8 cellular contexts compared by ENCODE assay signal in the genomic region with DNA sequence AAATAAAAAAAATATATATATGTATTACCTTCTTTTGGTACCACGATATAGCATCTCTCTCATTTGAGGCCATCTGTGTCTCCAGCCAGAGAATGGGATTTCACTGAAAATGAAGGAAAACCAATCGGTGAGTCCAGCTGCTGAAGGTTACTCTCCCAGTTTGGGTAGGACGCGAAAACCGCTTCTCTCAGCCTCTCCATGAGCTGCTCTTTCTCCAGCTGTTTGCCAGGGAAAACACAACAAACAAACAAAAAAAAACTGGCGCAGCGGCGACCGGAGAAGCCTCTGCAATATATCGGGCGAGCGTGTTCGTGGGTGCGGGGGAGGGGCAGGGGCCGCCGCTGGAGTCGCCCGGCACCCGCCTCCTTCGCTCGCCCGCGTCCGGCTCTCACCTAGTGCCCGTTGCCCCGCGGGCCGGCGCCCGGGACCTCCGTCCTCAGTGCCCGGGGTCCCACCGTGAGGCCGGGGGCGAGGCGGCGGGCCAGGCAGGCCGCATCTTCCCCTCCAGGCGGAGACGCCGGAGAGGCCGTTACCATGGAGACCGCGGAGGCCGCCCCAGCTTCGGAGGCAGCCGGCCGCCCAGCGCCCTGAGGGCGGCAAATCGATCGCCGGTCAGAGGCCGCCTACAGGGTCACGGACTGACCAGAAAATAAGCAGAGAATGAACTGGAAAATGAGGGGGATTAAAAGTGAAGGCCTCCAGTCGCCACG. TPM values are rescaled to one million over a fixed set of nuclear protein-coding genes. Genes with fewer than 3 reads are reported as not detected.
DNase-seq lines count a peak whose midpoint lies in the region.

No MANE protein-coding gene starts in this region.

- H3K36me3 ChIP-seq in GM23248 (ENCODE audit: low read depth): 0 out of 2 replicates have a peak, but pooled peaks cover 13% of the 10 kb centered on the region

- no peaks in the 10 kb centered on the region for H3K9me2 ChIP-seq in GM23248 (ENCODE audit: insufficient read depth)

- H3K9ac ChIP-seq in GM23248: peak overlapping the region; percentile 93

- peak overlapping the region; percentile 92 for H3K27ac ChIP-seq in GM23248

- peak overlapping the region; percentile 86 for H3K4me2 ChIP-seq in GM23248 (ENCODE audit: unreplicated experiment)

- no peaks in the 10 kb centered on the region for H4K20me1 ChIP-seq in GM23248 (ENCODE audit: insufficient read depth)

- no peaks in the 10 kb centered on the region for H3K27me3 ChIP-seq in GM23248 (replicated peaks; ENCODE audit: insufficient read depth)

- in situ Hi-C loops in GM23248 (cut with MboI): no loop called here

- peak overlapping the region; percentile 94 for H3K4me3 ChIP-seq in GM23248

- peaks cover 22% of the 10 kb centered on the region; the same call in 1 of the 2 replicates for H3F3A ChIP-seq in GM23248 (ENCODE audit: insufficient read depth)

- WGBS in GM23248 (ENCODE audit: low coverage in 1 of 2, low lambda C conversion rate in 2 of 2, missing lambda C conversion rate in 2 of 2), 2 experiments: 1% methylated on average over 42 to 46 of the region's 57 CpGs

- H2AFZ ChIP-seq in GM23248: peak overlapping the region; percentile 95

- DNase-seq in GM03348 (ENCODE audit: low spot score): peak; percentile 81
- DNase-seq in GM23248: peak; percentile 77
- peak; percentile 44 for DNase-seq in LHCN-M2 (ENCODE audit: low read depth)
- peak; percentile 25 to 72 (median 57) for DNase-seq in T-helper 2 cell
- peak in 50 of 58 donors; percentile 19 to 82 (median 56) for DNase-seq in anterior cingulate cortex (lab: John Stamatoyannopoulos, UW)
- peak; percentile 50 for DNase-seq in hepatic stellate cell (ENCODE audit: low spot score)
- peak; percentile 95 for DNase-seq in retina
- DNase-seq in dedifferentiated amniotic fluid mesenchymal stem cell (ENCODE audit: extremely low spot score): no peak

- peaks cover 46% of the 10 kb centered on the region for H3K79me2 ChIP-seq in GM23248 (ENCODE audit: insufficient read depth)

- H3K4me1 ChIP-seq in GM23248 (ENCODE audit: insufficient read depth): peaks cover 8% of the 10 kb centered on the region

- H3K9me3 ChIP-seq in GM23248 (ENCODE audit: low read depth): no peaks in the 10 kb centered on the region

RNA-seq across cellular contexts. Expression of a gene that starts 0.5 kb away (rescaled TPM):
- total RNA-seq in GM23248 (2014; rRNA removed; shearing (Covaris generic)): 17.3 and 18.2 TPM in 2 replicates
- 15.9 TPM in 2 replicates for polyA plus RNA-seq in GM23248 (2016; fragmentation: Nextera tagmentation; extraction: Ambion mirVana)
- 39.0 and 39.6 TPM in 2 replicates for total RNA-seq in LHCN-M2 (2014; rRNA removed)
- 15.2 TPM for polyA plus RNA-seq in LHCN-M2 (2012)

RNA-seq across cellular contexts. Expression of a gene that starts 53.5 kb away (rescaled TPM):
- total RNA-seq in GM23248 (2014; rRNA removed; shearing (Covaris generic)): 7.5 and 10.0 TPM in 2 replicates
- polyA plus RNA-seq in GM23248 (2016; fragmentation: Nextera tagmentation; extraction: Ambion mirVana): 8.3 and 8.7 TPM in 2 replicates
- 8.1 and 10.7 TPM in 2 replicates for total RNA-seq in LHCN-M2 (2014; rRNA removed)
- 3.6 TPM for polyA plus RNA-seq in LHCN-M2 (2012)
